ENCODE assay signal across 8 cellular contexts in the genomic region with DNA sequence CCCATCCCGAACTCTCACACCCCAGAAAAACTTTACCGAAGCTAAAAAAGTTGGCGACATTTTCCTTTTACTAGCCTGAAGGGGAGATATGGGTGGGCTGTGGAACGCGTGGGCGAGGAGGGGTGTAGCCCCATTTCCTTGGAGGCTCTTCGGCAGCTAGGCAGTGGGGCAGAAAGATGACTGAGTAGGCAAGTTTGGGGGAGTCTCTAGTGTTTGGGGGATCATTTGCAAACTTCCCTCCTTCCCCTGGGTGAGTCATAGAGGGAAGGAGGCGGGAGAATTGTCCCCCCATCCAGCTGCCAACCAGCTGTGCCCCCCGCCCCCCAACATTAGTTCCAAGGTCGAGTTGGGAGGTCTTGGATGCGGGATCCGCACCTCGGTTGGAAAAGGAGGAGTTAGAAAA. TPM values are rescaled to one million over a fixed set of nuclear protein-coding genes. Genes with fewer than 3 reads are reported as not detected.
DNase-seq lines count a peak whose midpoint lies in the region; ATAC-seq lines count a peak whose summit lies in the region.

No MANE protein-coding gene starts in this region.

- H3K27ac ChIP-seq in iPS-20b (ENCODE audit: low read length) = peak overlapping the region; percentile 49

- peak overlapping the region; percentile 83 for H3K4me3 Mint-ChIP-seq in activated T-helper 17 cell treated with anti-CD3 and anti-CD28 coated beads, Interleukin-2, amount 50 U/mL, for 72 hours
- peak overlapping the region; percentile 81 to 86 for H3K4me3 Mint-ChIP-seq in stimulated activated naive CD8-positive, alpha-beta T cell treated with anti-CD3 and anti-CD28 coated beads, Interleukin-15, amount 100 ng/mL, for 72 hours

- peaks cover 12% of the 10 kb centered on the region for H3K27me3 Mint-ChIP-seq in activated T-helper 17 cell treated with anti-CD3 and anti-CD28 coated beads, Interleukin-2, amount 50 U/mL, for 72 hours
- H3K27me3 Mint-ChIP-seq in stimulated activated naive CD8-positive, alpha-beta T cell treated with anti-CD3 and anti-CD28 coated beads, Interleukin-15, amount 100 ng/mL, for 72 hours = peaks cover 14% of the 10 kb centered on the region

- H3K9ac ChIP-seq in iPS-20b (ENCODE audit: low read depth, low read length) = peak overlapping the region; percentile 85; the same call in 1 of the 2 replicates

- peaks cover 18% of the 10 kb centered on the region for H3K27me3 ChIP-seq in iPS-20b (ENCODE audit: insufficient read depth, low read length)

- H3K27ac Mint-ChIP-seq in activated T-helper 17 cell treated with anti-CD3 and anti-CD28 coated beads, Interleukin-2, amount 50 U/mL, for 72 hours = no peak overlapping the region
- no peak overlapping the region for H3K27ac Mint-ChIP-seq in stimulated activated naive CD8-positive, alpha-beta T cell treated with anti-CD3 and anti-CD28 coated beads, Interleukin-15, amount 100 ng/mL, for 72 hours

- DNase-seq in activated CD8-positive, alpha-beta memory T cell treated with anti-CD3 and anti-CD28 coated beads for 24 hours = peak; percentile 67
- no peak for DNase-seq in activated CD8-positive, alpha-beta memory T cell treated with anti-CD3 and anti-CD28 coated beads, Interleukin-2, amount 50 U/mL, for 48 hours
- no peak for DNase-seq in stimulated activated naive CD8-positive, alpha-beta T cell treated with anti-CD3 and anti-CD28 coated beads, Interleukin-15, amount 100 ng/mL, for 72 hours
- no peak for DNase-seq in central memory CD4-positive, alpha-beta T cell

- H3K4me1 ChIP-seq in iPS-20b (ENCODE audit: insufficient read depth, low read length) = peaks cover 7% of the 10 kb centered on the region

- no peaks in the 10 kb centered on the region for H3K36me3 Mint-ChIP-seq in activated T-helper 17 cell treated with anti-CD3 and anti-CD28 coated beads, Interleukin-2, amount 50 U/mL, for 72 hours (ENCODE audit: low read depth)

- no peaks in the 10 kb centered on the region for H3K9me3 ChIP-seq in iPS-20b (ENCODE audit: insufficient read depth, low read depth, low read length)

- peak overlapping the region; percentile 89 for H3K4me3 ChIP-seq in iPS-20b (ENCODE audit: low read length)

- ATAC-seq in activated T-helper 17 cell treated with anti-CD3 and anti-CD28 coated beads, Interleukin-2, amount 50 U/mL, for 72 hours (replicated peaks) = no peak
- no peak for ATAC-seq in stimulated activated naive CD8-positive, alpha-beta T cell treated with anti-CD3 and anti-CD28 coated beads, Interleukin-15, amount 100 ng/mL, for 72 hours
- no peak for ATAC-seq in HG02798 (IDR thresholded peaks at IDR 0.05; ENCODE audit: poor library complexity, unreplicated experiment)
- no peak for ATAC-seq in HG03159 (IDR thresholded peaks at IDR 0.05; ENCODE audit: unreplicated experiment)

- H3K4me1 Mint-ChIP-seq in activated T-helper 17 cell treated with anti-CD3 and anti-CD28 coated beads, Interleukin-2, amount 50 U/mL, for 72 hours = peaks cover 24% of the 10 kb centered on the region
- peaks cover 89% of the 10 kb centered on the region for H3K4me1 Mint-ChIP-seq in stimulated activated naive CD8-positive, alpha-beta T cell treated with anti-CD3 and anti-CD28 coated beads, Interleukin-15, amount 100 ng/mL, for 72 hours

- no peaks in the 10 kb centered on the region for H3K9me3 Mint-ChIP-seq in activated T-helper 17 cell treated with anti-CD3 and anti-CD28 coated beads, Interleukin-2, amount 50 U/mL, for 72 hours
- no peaks in the 10 kb centered on the region for H3K9me3 Mint-ChIP-seq in stimulated activated naive CD8-positive, alpha-beta T cell treated with anti-CD3 and anti-CD28 coated beads, Interleukin-15, amount 100 ng/mL, for 72 hours

- H3K36me3 ChIP-seq in iPS-20b (ENCODE audit: insufficient read depth, low read depth, low read length) = no peaks in the 10 kb centered on the region

RNA-seq across cellular contexts. Expression of a gene that starts 2.3 kb away (rescaled TPM):
- 1 to 10 TPM in 1 of 2 donors, under 1 TPM in 1; 0.48 to 1.4 TPM for total RNA-seq in activated T-helper 17 cell treated with anti-CD3 and anti-CD28 coated beads, Interleukin-2, amount 50 U/mL, for 72 hours

RNA-seq across cellular contexts. Expression of a gene that starts 6.8 kb away (rescaled TPM):
- not detected for total RNA-seq in activated T-helper 17 cell treated with anti-CD3 and anti-CD28 coated beads, Interleukin-2, amount 50 U/mL, for 72 hours

RNA-seq across cellular contexts. Expression of a gene that starts 17.8 kb away (rescaled TPM):
- total RNA-seq in activated T-helper 17 cell treated with anti-CD3 and anti-CD28 coated beads, Interleukin-2, amount 50 U/mL, for 72 hours = 100 to 1,000 TPM; 131 to 225 TPM

RNA-seq across cellular contexts. Expression of a gene that starts 26.0 kb away (rescaled TPM):
- total RNA-seq in activated T-helper 17 cell treated with anti-CD3 and anti-CD28 coated beads, Interleukin-2, amount 50 U/mL, for 72 hours = 100 to 1,000 TPM; 130 to 243 TPM

RNA-seq across cellular contexts. Expression of a gene that starts 27.3 kb away (rescaled TPM):
- total RNA-seq in activated T-helper 17 cell treated with anti-CD3 and anti-CD28 coated beads, Interleukin-2, amount 50 U/mL, for 72 hours = not detected
